Comparison of ENCODE assay signal across 19 cellular contexts in the genomic region with DNA sequence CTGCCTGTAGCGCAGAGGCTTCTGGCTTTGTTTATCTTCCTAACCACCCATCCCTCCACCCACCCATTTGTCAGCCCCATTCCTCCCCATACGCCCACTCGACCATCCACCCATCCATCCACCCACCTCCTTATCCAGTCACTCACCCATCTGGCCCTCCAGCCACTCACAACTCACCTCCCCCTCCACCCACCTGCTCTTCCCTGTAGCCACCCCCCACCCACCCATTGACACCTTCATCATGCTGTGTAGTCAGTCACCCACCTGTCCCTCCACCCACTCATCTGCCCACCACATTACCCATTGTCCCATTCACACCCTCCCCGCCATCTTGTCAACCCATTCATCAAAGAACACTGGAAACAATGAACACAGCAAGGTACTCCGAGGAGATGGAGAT. TPM values are rescaled to one million over a fixed set of nuclear protein-coding genes. Genes with fewer than 3 reads are reported as not detected.
DNase-seq lines count a peak whose midpoint lies in the region; ATAC-seq and TF ChIP-seq lines count a peak whose summit lies in the region.
"Had no signal": no experiment of that assay in that cellular context is flagged by ENCODE, and none has a peak within 500 bp of the region (broad histone marks: within the 10 kb centered on the region; RNA-seq: fewer than 3 reads in every experiment).

No MANE protein-coding gene starts in this region.

- H3K4me1 Mint-ChIP-seq in activated CD4-positive, alpha-beta T cell treated with anti-CD3 and anti-CD28 coated beads, Interleukin-2, amount 10 ng/mL, durations not matched to agents 7 days and 5 days: peaks cover 10% of the 10 kb centered on the region
- no peaks in the 10 kb centered on the region for H3K4me1 Mint-ChIP-seq in activated T-helper 17 cell treated with anti-CD3 and anti-CD28 coated beads, Interleukin-2, amount 50 U/mL, for 72 hours

- DNase-seq in activated CD4-positive, alpha-beta T cell treated with anti-CD3 and anti-CD28 coated beads for 4 hours: peak; percentile 66 to 78
- DNase-seq in activated CD4-positive, alpha-beta T cell treated with anti-CD3 and anti-CD28 coated beads, Interleukin-2, amount 10 ng/mL, durations not matched to agents 7 days and 5 days: no peak
- DNase-seq in stimulated activated CD8-positive, alpha-beta memory T cell treated with anti-CD3 and anti-CD28 coated beads, Interleukin-12 subunit alpha, Interleukin-12 subunit beta, amount 100 ng/mL, for 4 hours (ENCODE audit: low read depth): peak; percentile 27
- no peak for DNase-seq in stimulated activated CD8-positive, alpha-beta memory T cell treated with anti-CD3 and anti-CD28 coated beads, Interleukin-4, amount 100 ng/mL, for 48 hours
- DNase-seq in stimulated activated CD8-positive, alpha-beta memory T cell treated with anti-CD3 and anti-CD28 coated beads, Interleukin-7, amount 100 ng/mL, for 4 hours (ENCODE audit: low read depth in 2 of 2): peak; percentile 57 to 74
- DNase-seq in dorsolateral prefrontal cortex (no peak), retina (no peak)
- DNase-seq: AML-193, Caco-2, DMS53, Karpas-422, MM.1S, NCI-H1105, NCI-H2081 treated with DMSO at 0.1 percent for 48 hours, NCI-H510A, Right ventricle myocardium superior had no signal

- POLR2A ChIA-PET in activated CD4-positive, alpha-beta T cell treated with anti-CD3 and anti-CD28 coated beads, Interleukin-2, amount 10 ng/mL, durations not matched to agents 7 days and 5 days (lab: Charles Lee): interaction anchor here (0.6 kb wide), 1 partner anchor 12 kb away, joined by 3 read pairs; no protein-coding TSS in a partner anchor

- H3K27ac Mint-ChIP-seq in activated CD4-positive, alpha-beta T cell treated with anti-CD3 and anti-CD28 coated beads, Interleukin-2, amount 10 ng/mL, durations not matched to agents 7 days and 5 days: no peak overlapping the region
- H3K27ac Mint-ChIP-seq in activated T-helper 17 cell treated with anti-CD3 and anti-CD28 coated beads, Interleukin-2, amount 50 U/mL, for 72 hours: peak overlapping the region; percentile 37

- no peak overlapping the region for H3K4me3 Mint-ChIP-seq in activated CD4-positive, alpha-beta T cell treated with anti-CD3 and anti-CD28 coated beads, Interleukin-2, amount 10 ng/mL, durations not matched to agents 7 days and 5 days
- no peak overlapping the region for H3K4me3 Mint-ChIP-seq in activated T-helper 17 cell treated with anti-CD3 and anti-CD28 coated beads, Interleukin-2, amount 50 U/mL, for 72 hours

- no peak for TF ChIP-seq CTCF in dorsolateral prefrontal cortex (IDR thresholded peaks at IDR 0.05 in 54 of 56, conservative IDR thresholded peaks at IDR 0.05 in 2 of 56; ENCODE audit: low read depth in 1 of 56, partially characterized antibody in 56 of 56)

- peaks cover 9% of the 10 kb centered on the region for H3K27me3 Mint-ChIP-seq in activated CD4-positive, alpha-beta T cell treated with anti-CD3 and anti-CD28 coated beads, Interleukin-2, amount 10 ng/mL, durations not matched to agents 7 days and 5 days
- H3K27me3 Mint-ChIP-seq in activated T-helper 17 cell treated with anti-CD3 and anti-CD28 coated beads, Interleukin-2, amount 50 U/mL, for 72 hours: no peaks in the 10 kb centered on the region

- intact Hi-C loops in dorsolateral prefrontal cortex (cut with DNase I): no loop called here

- CTCF ChIA-PET in activated CD4-positive, alpha-beta T cell treated with anti-CD3 and anti-CD28 coated beads, Interleukin-2, amount 10 ng/mL, durations not matched to agents 7 days and 5 days (lab: Charles Lee): interaction anchor here (0.6 kb wide), 2 partner anchors 14 to 28 kb away, joined by 3 to 6 read pairs; no protein-coding TSS in a partner anchor

- peaks cover 0 to 16% (median 7%) of the 10 kb centered on the region in 45 donors for H3K27me3 ChIP-seq in dorsolateral prefrontal cortex

- H3K9me3 Mint-ChIP-seq in activated CD4-positive, alpha-beta T cell treated with anti-CD3 and anti-CD28 coated beads, Interleukin-2, amount 10 ng/mL, durations not matched to agents 7 days and 5 days: no peaks in the 10 kb centered on the region
- H3K9me3 Mint-ChIP-seq in activated T-helper 17 cell treated with anti-CD3 and anti-CD28 coated beads, Interleukin-2, amount 50 U/mL, for 72 hours: no peaks in the 10 kb centered on the region

- H3K36me3 Mint-ChIP-seq in activated CD4-positive, alpha-beta T cell treated with anti-CD3 and anti-CD28 coated beads, Interleukin-2, amount 10 ng/mL, durations not matched to agents 7 days and 5 days (ENCODE audit: low read depth): no peaks in the 10 kb centered on the region
- no peaks in the 10 kb centered on the region for H3K36me3 Mint-ChIP-seq in activated T-helper 17 cell treated with anti-CD3 and anti-CD28 coated beads, Interleukin-2, amount 50 U/mL, for 72 hours (ENCODE audit: low read depth)

- no peak for ATAC-seq in activated T-helper 17 cell treated with anti-CD3 and anti-CD28 coated beads, Interleukin-2, amount 50 U/mL, for 72 hours (replicated peaks)
- ATAC-seq: Panc1 had no signal

- no peak overlapping the region for H3K4me3 ChIP-seq in dorsolateral prefrontal cortex
- H3K4me3 ChIP-seq: HAP-1 had no signal

- no peak overlapping the region for H3K27ac ChIP-seq in dorsolateral prefrontal cortex

RNA-seq across cellular contexts. Expression of a gene that starts 5.5 kb away (rescaled TPM):
- total RNA-seq in activated CD4-positive, alpha-beta T cell treated with anti-CD3 and anti-CD28 coated beads, Interleukin-2, amount 10 ng/mL, durations not matched to agents 7 days and 5 days: not detected
- under 1 TPM in 1 of 2 donors, not detected in 1; 0.37 TPM for total RNA-seq in activated T-helper 17 cell treated with anti-CD3 and anti-CD28 coated beads, Interleukin-2, amount 50 U/mL, for 72 hours
- under 1 TPM in 6 of 120 experiments, not detected in 114; 0.64 to 0.85 (median 0.71) TPM for total RNA-seq in dorsolateral prefrontal cortex
- total RNA-seq: Caco-2, Right ventricle myocardium superior had no signal

RNA-seq across cellular contexts. Expression of a gene that starts 8.9 kb away (rescaled TPM):
- total RNA-seq in activated CD4-positive, alpha-beta T cell treated with anti-CD3 and anti-CD28 coated beads, Interleukin-2, amount 10 ng/mL, durations not matched to agents 7 days and 5 days: not detected
- total RNA-seq in activated T-helper 17 cell treated with anti-CD3 and anti-CD28 coated beads, Interleukin-2, amount 50 U/mL, for 72 hours: 1 to 10 TPM in 1 of 2 donors, not detected in 1; 2.1 TPM
- total RNA-seq in dorsolateral prefrontal cortex: 1 to 10 TPM in 2 of 120 experiments, under 1 TPM in 20, not detected in 98; 0.16 to 1.2 (median 0.36) TPM
- total RNA-seq: Caco-2, Right ventricle myocardium superior had no signal

RNA-seq across cellular contexts. Expression of a gene that starts 15.1 kb away (rescaled TPM):
- total RNA-seq in activated CD4-positive, alpha-beta T cell treated with anti-CD3 and anti-CD28 coated beads, Interleukin-2, amount 10 ng/mL, durations not matched to agents 7 days and 5 days: 100 to 1,000 TPM; 223 to 236 TPM
- 100 to 1,000 TPM; 158 to 245 TPM for total RNA-seq in activated T-helper 17 cell treated with anti-CD3 and anti-CD28 coated beads, Interleukin-2, amount 50 U/mL, for 72 hours
- total RNA-seq in dorsolateral prefrontal cortex: 100 to 1,000 TPM in 116 of 120 experiments, 10 to 100 TPM in 4; 89.7 to 186 (median 129) TPM

RNA-seq across cellular contexts. Expression of a gene that starts 15.4 kb away (rescaled TPM):
- 10 to 100 TPM; 50.4 to 54.4 TPM for total RNA-seq in activated CD4-positive, alpha-beta T cell treated with anti-CD3 and anti-CD28 coated beads, Interleukin-2, amount 10 ng/mL, durations not matched to agents 7 days and 5 days
- total RNA-seq in activated T-helper 17 cell treated with anti-CD3 and anti-CD28 coated beads, Interleukin-2, amount 50 U/mL, for 72 hours: 10 to 100 TPM; 47.6 to 66.3 TPM
- total RNA-seq in dorsolateral prefrontal cortex: 10 to 100 TPM; 25.8 to 57.5 (median 36.4) TPM

RNA-seq across cellular contexts. Expression of a gene that starts 31.6 kb away (rescaled TPM):
- total RNA-seq in activated CD4-positive, alpha-beta T cell treated with anti-CD3 and anti-CD28 coated beads, Interleukin-2, amount 10 ng/mL, durations not matched to agents 7 days and 5 days: not detected
- under 1 TPM in 1 of 2 donors, not detected in 1; 0.45 TPM for total RNA-seq in activated T-helper 17 cell treated with anti-CD3 and anti-CD28 coated beads, Interleukin-2, amount 50 U/mL, for 72 hours
- 10 to 100 TPM in 73 of 120 experiments, 1 to 10 TPM in 47; 3.8 to 17.5 (median 10.5) TPM for total RNA-seq in dorsolateral prefrontal cortex
- total RNA-seq: Caco-2 had no signal

Comparison
In these comparisons a context has a peak if more than half of its experiments do, and no peak if none do; other contexts are left out.
1. DNase-seq: peak in activated CD4-positive, alpha-beta T cell treated with anti-CD3 and anti-CD28 coated beads for 4 hours (2 of 2), stimulated activated CD8-positive, alpha-beta memory T cell treated with anti-CD3 and anti-CD28 coated beads, Interleukin-12 subunit alpha, Interleukin-12 subunit beta, amount 100 ng/mL, for 4 hours (single experiment) and stimulated activated CD8-positive, alpha-beta memory T cell treated with anti-CD3 and anti-CD28 coated beads, Interleukin-7, amount 100 ng/mL, for 4 hours (2 of 2); none in activated CD4-positive, alpha-beta T cell treated with anti-CD3 and anti-CD28 coated beads, Interleukin-2, amount 10 ng/mL, durations not matched to agents 7 days and 5 days (single experiment), stimulated activated CD8-positive, alpha-beta memory T cell treated with anti-CD3 and anti-CD28 coated beads, Interleukin-4, amount 100 ng/mL, for 48 hours (single experiment), dorsolateral prefrontal cortex (0 of 10) and retina (single experiment).